9 cellular contexts compared by ENCODE assay signal in genomic region chr9:129994947-129995346, GRCh38. TPM values are rescaled to one million over a fixed set of nuclear protein-coding genes. Genes with fewer than 3 reads are reported as not detected.
DNase-seq lines count a peak whose midpoint lies in the region; ATAC-seq lines count a peak whose summit lies in the region.
"Had no signal": no experiment of that assay in that cellular context is flagged by ENCODE, and none has a peak within 500 bp of the region (broad histone marks: within the 10 kb centered on the region; RNA-seq: fewer than 3 reads in every experiment).

No MANE protein-coding gene starts in this region.

- H3K4me3 Mint-ChIP-seq in IgD-negative memory B cell: peak overlapping the region; percentile 73 to 90 (median 82)
- peak overlapping the region; percentile 68 for H3K4me3 Mint-ChIP-seq in activated T-helper 2 cell treated with anti-CD3 and anti-CD28 coated beads, Interferon-gamma antibody, Interleukin-2, Interleukin-4, amounts not matched to agents 10 μg/mL and 5 μg/mL and 100 μg/mL, durations not matched to agents 14 hours and 24 hours and 36 hours (ENCODE audit: low read depth)

- no peaks in the 10 kb centered on the region for H3K36me3 ChIP-seq in stomach smooth muscle (ENCODE audit: control insufficient read depth in 2 of 2, insufficient read depth in 2 of 2, low read length in 2 of 2)

- peak overlapping the region in 1 of 2 donors; percentile 43 for H3K9ac ChIP-seq in stomach smooth muscle (ENCODE audit: low read length in 2 of 2)

- DNase-seq in activated T-helper 2 cell treated with anti-CD3 and anti-CD28 coated beads, Interferon-gamma antibody, Interleukin-2, Interleukin-4, amounts not matched to agents 10 μg/mL and 5 μg/mL and 100 μg/mL, durations not matched to agents 14 hours and 24 hours and 36 hours (ENCODE audit: low spot score): no peak
- DNase-seq in left lobe of liver (ENCODE audit: low spot score) (no peak), foreskin melanocyte (no peak), pons (ENCODE audit: low spot score) (no peak)
- DNase-seq: NCI-H1092; stimulated activated CD8-positive, alpha-beta memory T cell treated with anti-CD3 and anti-CD28 coated beads, Interleukin-4, amount 100 ng/mL, for 48 hours had no signal

- no peaks in the 10 kb centered on the region for H3K27me3 ChIP-seq in stomach smooth muscle (ENCODE audit: control insufficient read depth in 1 of 2, insufficient read depth in 2 of 2, low read length in 2 of 2)

- H3K27ac Mint-ChIP-seq in IgD-negative memory B cell: peak overlapping the region; percentile 89 to 99 (median 92)
- H3K27ac Mint-ChIP-seq in activated T-helper 2 cell treated with anti-CD3 and anti-CD28 coated beads, Interferon-gamma antibody, Interleukin-2, Interleukin-4, amounts not matched to agents 10 μg/mL and 5 μg/mL and 100 μg/mL, durations not matched to agents 14 hours and 24 hours and 36 hours: peak overlapping the region; percentile 95

- H3K4me1 ChIP-seq in stomach smooth muscle (ENCODE audit: control insufficient read depth, insufficient read depth, low read length): peaks cover 27% of the 10 kb centered on the region

- no peaks in the 10 kb centered on the region for H3K9me3 Mint-ChIP-seq in IgD-negative memory B cell
- H3K9me3 Mint-ChIP-seq in activated T-helper 2 cell treated with anti-CD3 and anti-CD28 coated beads, Interferon-gamma antibody, Interleukin-2, Interleukin-4, amounts not matched to agents 10 μg/mL and 5 μg/mL and 100 μg/mL, durations not matched to agents 14 hours and 24 hours and 36 hours: no peaks in the 10 kb centered on the region

- H3K36me3 Mint-ChIP-seq in IgD-negative memory B cell: peaks cover 12% of the 10 kb centered on the region
- H3K36me3 Mint-ChIP-seq in activated T-helper 2 cell treated with anti-CD3 and anti-CD28 coated beads, Interferon-gamma antibody, Interleukin-2, Interleukin-4, amounts not matched to agents 10 μg/mL and 5 μg/mL and 100 μg/mL, durations not matched to agents 14 hours and 24 hours and 36 hours (ENCODE audit: low read depth): peaks cover 70% of the 10 kb centered on the region

- ATAC-seq in left lobe of liver (peak; percentile 17), HG02759 (IDR thresholded peaks at IDR 0.05; ENCODE audit: unreplicated experiment) (no peak)

- H3K27me3 Mint-ChIP-seq in IgD-negative memory B cell: peaks cover 2% of the 10 kb centered on the region
- no peaks in the 10 kb centered on the region for H3K27me3 Mint-ChIP-seq in activated T-helper 2 cell treated with anti-CD3 and anti-CD28 coated beads, Interferon-gamma antibody, Interleukin-2, Interleukin-4, amounts not matched to agents 10 μg/mL and 5 μg/mL and 100 μg/mL, durations not matched to agents 14 hours and 24 hours and 36 hours (ENCODE audit: low read depth)

- H3K9me3 ChIP-seq in stomach smooth muscle (ENCODE audit: control insufficient read depth in 2 of 2, low read length in 2 of 2): no peaks in the 10 kb centered on the region

- intact Hi-C loops in activated T-helper 2 cell treated with anti-CD3 and anti-CD28 coated beads, Interferon-gamma antibody, Interleukin-2, Interleukin-4, amounts not matched to agents 10 μg/mL and 5 μg/mL and 100 μg/mL, durations not matched to agents 14 hours and 24 hours and 36 hours (cut with micrococcal nuclease): loop anchor here (2.0 kb wide), 1 partner anchor 106 kb away; no protein-coding TSS in a partner anchor

- H3K4me3 ChIP-seq in stomach smooth muscle (ENCODE audit: low read length in 2 of 2): no peak overlapping the region

- H3K27ac ChIP-seq in stomach smooth muscle (ENCODE audit: low read length): peak overlapping the region; percentile 84

- H3K4me1 Mint-ChIP-seq in IgD-negative memory B cell: peaks cover 54 to 62% (median 60%) of the 10 kb centered on the region in 3 donors
- H3K4me1 Mint-ChIP-seq in activated T-helper 2 cell treated with anti-CD3 and anti-CD28 coated beads, Interferon-gamma antibody, Interleukin-2, Interleukin-4, amounts not matched to agents 10 μg/mL and 5 μg/mL and 100 μg/mL, durations not matched to agents 14 hours and 24 hours and 36 hours (ENCODE audit: low read depth): peaks cover 56% of the 10 kb centered on the region

RNA-seq across cellular contexts. Expression of gene FNBP1, which starts 48.0 kb away (rescaled TPM):
- 173 TPM for polyA plus RNA-seq in IgD-negative memory B cell
- total RNA-seq in activated T-helper 2 cell treated with anti-CD3 and anti-CD28 coated beads, Interferon-gamma antibody, Interleukin-2, Interleukin-4, amounts not matched to agents 10 μg/mL and 5 μg/mL and 100 μg/mL, durations not matched to agents 14 hours and 24 hours and 36 hours: 358 and 359 TPM in 2 replicates
- 12.7 TPM for total RNA-seq in left lobe of liver

RNA-seq across cellular contexts. Expression of gene GPR107, which starts 58.8 kb away (rescaled TPM):
- 2.1 TPM for polyA plus RNA-seq in IgD-negative memory B cell
- total RNA-seq in activated T-helper 2 cell treated with anti-CD3 and anti-CD28 coated beads, Interferon-gamma antibody, Interleukin-2, Interleukin-4, amounts not matched to agents 10 μg/mL and 5 μg/mL and 100 μg/mL, durations not matched to agents 14 hours and 24 hours and 36 hours: 22.3 and 23.7 TPM in 2 replicates
- 14.1 TPM for total RNA-seq in left lobe of liver

Comparison
In these comparisons a context has a peak if more than half of its experiments do, and no peak if none do; other contexts are left out.
1. RNA of gene FNBP1, which starts 48.0 kb away (total RNA-seq): 358 to 359 TPM in activated T-helper 2 cell treated with anti-CD3 and anti-CD28 coated beads, Interferon-gamma antibody, Interleukin-2, Interleukin-4, amounts not matched to agents 10 μg/mL and 5 μg/mL and 100 μg/mL, durations not matched to agents 14 hours and 24 hours and 36 hours; 12.7 TPM in left lobe of liver (single experiment); every median in the first group is over 10 times any median in the second.